8 cellular contexts compared by ENCODE assay signal in the genomic region with DNA sequence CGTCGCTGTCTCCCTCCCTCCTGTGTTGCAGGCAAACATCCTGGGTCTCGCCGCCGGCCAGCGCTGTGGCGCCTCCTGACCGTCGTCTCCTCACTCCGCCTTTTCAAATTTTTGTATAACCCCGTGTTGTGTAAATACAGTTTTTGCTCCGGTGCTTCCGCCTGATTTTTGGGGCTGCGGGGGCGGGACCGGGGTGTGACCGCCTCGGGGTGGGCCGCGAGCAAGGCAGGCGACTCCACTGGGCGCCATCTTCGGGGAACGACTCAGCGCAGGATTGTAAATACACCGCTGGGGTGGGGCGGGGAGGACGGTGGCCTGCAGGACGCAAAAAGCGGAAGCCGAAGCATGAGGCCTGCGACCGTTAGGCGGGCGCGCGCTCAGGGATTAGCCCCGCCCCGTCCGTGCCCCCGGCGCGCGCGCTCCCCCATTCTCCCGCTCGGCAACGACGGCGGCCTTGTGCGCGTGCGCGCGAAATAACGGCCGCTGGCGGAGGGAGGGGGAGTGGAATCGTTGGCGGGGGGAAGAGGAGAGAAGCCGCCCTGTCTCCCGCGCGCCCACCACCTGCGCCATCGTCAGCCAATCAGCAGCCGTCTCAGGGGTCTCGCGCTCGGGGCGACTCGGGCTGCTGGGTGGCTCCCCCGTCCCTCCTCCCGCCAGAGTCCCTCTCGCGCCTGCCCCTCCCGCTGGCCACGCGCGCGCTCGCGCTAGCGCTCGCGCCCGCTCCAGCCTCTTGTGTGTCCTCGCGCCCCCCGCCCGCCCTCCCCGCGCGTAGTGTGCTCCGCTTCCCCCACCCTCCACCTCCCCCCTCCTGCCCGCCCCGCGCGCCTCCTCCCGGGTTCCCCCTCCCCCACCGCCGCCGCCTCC. TPM values are rescaled to one million over a fixed set of nuclear protein-coding genes. Genes with fewer than 3 reads are reported as not detected.
DNase-seq lines count a peak whose midpoint lies in the region; ATAC-seq, FAIRE-seq and TF ChIP-seq lines count a peak whose summit lies in the region.

No MANE protein-coding gene starts in this region.

- peak overlapping the region; percentile 96 to 98 for H3K27ac ChIP-seq in small intestine (ENCODE audit: low read depth in 1 of 2, low read length in 1 of 2)

- peak; percentile 95 for DNase-seq in AG08395 (ENCODE audit: low spot score)
- peak; percentile 97 for DNase-seq in NCI-H2227 treated with DMSO at 0.1 percent for 48 hours (lab: John Stamatoyannopoulos, UW)
- peak; percentile 96 for DNase-seq in activated B cell treated with CpG ODN at 0.5 μM for 24 hours
- peak; percentile 98 for DNase-seq in cardiac fibroblast (ENCODE audit: low read depth in 2 of 2)
- DNase-seq in iPS-NIHi7 (ENCODE audit: extremely low spot score): peak; percentile 95
- DNase-seq in small intestine: peak; percentile 96

- FAIRE-seq in small intestine (lab: Jason Lieb, UNC): no peak

- H3K36me3 Mint-ChIP-seq in activated B cell treated with CpG ODN at 0.5 μM for 24 hours (ENCODE audit: low read depth): peaks cover 34% of the 10 kb centered on the region

- H3K4me1 Mint-ChIP-seq in activated B cell treated with CpG ODN at 0.5 μM for 24 hours: peaks cover 44% of the 10 kb centered on the region

- TF ChIP-seq CTCF in activated B cell treated with CpG ODN at 0.5 μM for 24 hours (IDR thresholded peaks at IDR 0.05): no peak
- TF ChIP-seq CTCF in cardiac fibroblast (IDR thresholded peaks at IDR 0.05; ENCODE audit: low read depth, low read length): no peak

- H3K9me3 ChIP-seq in small intestine (ENCODE audit: control insufficient read depth, low read depth): no peaks in the 10 kb centered on the region

- no peaks in the 10 kb centered on the region for H3K9me3 Mint-ChIP-seq in activated B cell treated with CpG ODN at 0.5 μM for 24 hours

- no peaks in the 10 kb centered on the region for H3K36me3 ChIP-seq in small intestine (ENCODE audit: control insufficient read depth in 2 of 2, insufficient read depth in 2 of 2, low read length in 2 of 2)

- CTCF ChIA-PET in activated B cell treated with CpG ODN at 0.5 μM for 24 hours (lab: Charles Lee): interaction anchor here (1.0 kb wide), 1 partner anchor 21 kb away, joined by 5 read pairs; no protein-coding TSS in a partner anchor

- H3K4me3 Mint-ChIP-seq in activated B cell treated with CpG ODN at 0.5 μM for 24 hours: peak overlapping the region; percentile 100

- H3K27me3 Mint-ChIP-seq in activated B cell treated with CpG ODN at 0.5 μM for 24 hours: no peaks in the 10 kb centered on the region

- WGBS in small intestine, 3 donors: 0 to 1% (median 0%) methylated on average over 50 to 103 of the region's 103 CpGs

- H3K4me1 ChIP-seq in small intestine (ENCODE audit: control insufficient read depth in 2 of 2, insufficient read depth in 1 of 2, low read depth in 1 of 2, low read length in 1 of 2): peaks cover 3 to 12% of the 10 kb centered on the region in 2 donors

- peak overlapping the region; percentile 82 to 96 for H3K4me3 ChIP-seq in cardiac fibroblast (replicated peaks in 1 of 2; ENCODE audit: low read depth in 2 of 2, low read length in 2 of 2)
- peak overlapping the region; percentile 66 to 97 for H3K4me3 ChIP-seq in small intestine (ENCODE audit: low read depth in 1 of 2, low read length in 2 of 2)

- ATAC-seq in GM18907 (IDR thresholded peaks at IDR 0.05; ENCODE audit: unreplicated experiment): peak; percentile 61
- peak; percentile 60 for ATAC-seq in HG03135 (IDR thresholded peaks at IDR 0.05; ENCODE audit: unreplicated experiment)
- peak; percentile 70 for ATAC-seq in activated B cell treated with CpG ODN at 0.5 μM for 24 hours (ENCODE audit: low read depth)

- intact Hi-C loops in activated B cell treated with CpG ODN at 0.5 μM for 24 hours (cut with micrococcal nuclease): loop anchor here (2.0 kb wide), 1 partner anchor 15 kb away; the partner anchor contains the start of gene MVP

- H3K27ac Mint-ChIP-seq in activated B cell treated with CpG ODN at 0.5 μM for 24 hours: peak overlapping the region; percentile 100

- POLR2A ChIA-PET in activated B cell treated with CpG ODN at 0.5 μM for 24 hours (lab: Charles Lee): interaction anchor here (0.6 to 6.1 kb wide), 17 partner anchors 9 to 1313 kb away, joined by 3 to 147 read pairs (median 5); partner anchors contain the start of genes KCTD13, KIF22, MVP and PAGR1

- no peaks in the 10 kb centered on the region for H3K27me3 ChIP-seq in small intestine (ENCODE audit: control insufficient read depth in 2 of 2, insufficient read depth in 2 of 2, low read length in 2 of 2)

RNA-seq across cellular contexts. Expression of gene MAZ, which starts 0.9 kb away (rescaled TPM):
- 172 and 187 TPM in 2 replicates for total RNA-seq in activated B cell treated with CpG ODN at 0.5 μM for 24 hours
- polyA plus RNA-seq in small intestine: 100 to 1,000 TPM in 1 of 3 donors, 10 to 100 TPM in 2; 91.9 to 269 (median 96.2) TPM

RNA-seq across cellular contexts. Expression of gene PRRT2, which starts 6.5 kb away (rescaled TPM):
- total RNA-seq in activated B cell treated with CpG ODN at 0.5 μM for 24 hours: 0.11 and 0.54 TPM in 2 replicates
- polyA plus RNA-seq in small intestine: 1 to 10 TPM in 1 of 3 donors, under 1 TPM in 1, not detected in 1; 0.27 to 2.7 TPM

RNA-seq across cellular contexts. Expression of gene PAGR1, which starts 10.5 kb away (rescaled TPM):
- 18.6 and 20.3 TPM in 2 replicates for total RNA-seq in activated B cell treated with CpG ODN at 0.5 μM for 24 hours
- 10 to 100 TPM; 36.9 to 46.0 (median 45.9) TPM for polyA plus RNA-seq in small intestine

RNA-seq across cellular contexts. Expression of gene MVP, which starts 14.8 kb away (rescaled TPM):
- 177 and 179 TPM in 2 replicates for total RNA-seq in activated B cell treated with CpG ODN at 0.5 μM for 24 hours
- polyA plus RNA-seq in small intestine: 100 to 1,000 TPM; 256 to 558 (median 328) TPM

RNA-seq across cellular contexts. Expression of gene KIF22, which starts 14.9 kb away (rescaled TPM):
- total RNA-seq in activated B cell treated with CpG ODN at 0.5 μM for 24 hours: 33.1 and 40.1 TPM in 2 replicates
- polyA plus RNA-seq in small intestine: 10 to 100 TPM; 17.0 to 61.7 (median 23.5) TPM

Comparison
In these comparisons a context has a peak if more than half of its experiments do, and no peak if none do; other contexts are left out.
1. Peak in every context shown above with its lines: DNase-seq, ATAC-seq, H3K4me3 ChIP-seq and H3K27ac ChIP-seq.